ENCODE assay signal across 8 cellular contexts in the genomic region with DNA sequence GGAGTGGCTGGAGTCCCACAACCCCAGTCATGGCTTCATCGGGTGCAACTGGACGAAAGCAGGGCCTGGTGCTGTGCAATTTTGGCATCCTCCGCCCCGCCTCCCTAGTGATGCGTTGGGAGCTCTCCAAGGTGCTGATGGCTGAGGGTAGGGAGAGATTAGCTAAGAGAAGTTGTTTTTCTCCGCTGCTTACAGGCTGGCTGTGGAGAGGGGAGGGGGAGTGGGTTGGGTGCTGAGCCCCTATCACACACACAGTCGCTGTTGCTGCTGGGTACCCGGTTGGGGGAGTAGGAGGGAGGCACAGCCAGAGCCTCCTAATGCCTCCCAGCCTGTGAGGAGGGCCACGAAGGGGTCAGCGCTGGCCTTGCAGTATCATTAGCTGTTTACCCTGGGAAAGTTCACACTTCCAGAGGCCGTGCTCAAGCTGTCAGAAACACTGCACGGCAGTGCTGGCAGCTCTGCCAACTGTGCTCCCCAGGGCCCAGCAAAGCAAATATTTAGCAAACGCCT.
DNase-seq lines count a peak whose midpoint lies in the region; ATAC-seq and TF ChIP-seq lines count a peak whose summit lies in the region.

No MANE protein-coding gene starts in this region.

- H3K36me3 ChIP-seq in OCI-LY7 (ENCODE audit: insufficient read depth, low read length) (no peaks in the 10 kb centered on the region), brain microvascular endothelial cell (replicated peaks) (no peaks in the 10 kb centered on the region), liver (ENCODE audit: control insufficient read depth in 4 of 4, insufficient read depth in 3 of 4, low read depth in 1 of 4, low read length in 3 of 4) (no peaks in the 10 kb centered on the region), tibial nerve (no peaks in the 10 kb centered on the region)

- H3K9me2 ChIP-seq in OCI-LY7 (ENCODE audit: insufficient read depth, low read length) = no peaks in the 10 kb centered on the region

- no peaks in the 10 kb centered on the region for H3K9me3 ChIP-seq in OCI-LY7 (ENCODE audit: low read length)
- no peaks in the 10 kb centered on the region for H3K9me3 ChIP-seq in liver (ENCODE audit: control insufficient read depth in 4 of 4, low read length in 3 of 4)
- H3K9me3 ChIP-seq in tibial nerve = no peaks in the 10 kb centered on the region

- TF ChIP-seq CTCF in OCI-LY7 (conservative IDR thresholded peaks at IDR 0.05; ENCODE audit: low read length) (no peak), brain microvascular endothelial cell (IDR thresholded peaks at IDR 0.05; ENCODE audit: low read depth, low read length, missing control alignments) (no peak), liver (IDR thresholded peaks at IDR 0.05; ENCODE audit: low read depth, low read length, missing input control) (no peak), tibial nerve (IDR thresholded peaks at IDR 0.05) (no peak)

- BruUV-seq in OCI-LY7 (replicated peaks; lab: Mats Ljungman, UMichigan) = no TSS peak

- POLR2A ChIA-PET in OCI-LY7 (lab: Charles Lee) = interaction anchor here (0.7 to 1.4 kb wide), 2 partner anchors 12 to 24 kb away, joined by 3 to 4 read pairs; no protein-coding TSS in a partner anchor

- no peak for TF ChIP-seq POLR2A in tibial nerve (IDR thresholded peaks at IDR 0.05)

- H3K4me1 ChIP-seq in OCI-LY7 (ENCODE audit: insufficient read depth, low read length, poor library complexity, severe bottlenecking) (peaks cover 12% of the 10 kb centered on the region), liver (ENCODE audit: control insufficient read depth in 4 of 4, insufficient read depth in 4 of 4, low read length in 3 of 4) (no peaks in the 10 kb centered on the region), tibial nerve (peaks cover 0 to 11% (median 0%) of the 10 kb centered on the region in 4 donors)

- no peak overlapping the region for H2AFZ ChIP-seq in OCI-LY7 (ENCODE audit: low read length)

- peak; percentile 16 for DNase-seq in activated naive CD4-positive, alpha-beta T cell treated with Interleukin-2 at 50 U/mL for 16 hours
- no peak for DNase-seq in activated naive CD4-positive, alpha-beta T cell (lab: John Stamatoyannopoulos, UW)
- DNase-seq in OCI-LY7 (ENCODE audit: low spot score) (peak; percentile 76), brain microvascular endothelial cell (peak; percentile 5), tibial nerve (ENCODE audit: low spot score in 2 of 2) (peak; percentile 22 to 27)

- intact Hi-C loops in OCI-LY7 (cut with micrococcal nuclease; ENCODE audit: unreplicated experiment) = no loop called here

- no peak for TF ChIP-seq EP300 in tibial nerve (IDR thresholded peaks at IDR 0.05)

- H3K79me2 ChIP-seq in OCI-LY7 (ENCODE audit: insufficient read depth, low read depth, low read length) = no peaks in the 10 kb centered on the region

- in situ Hi-C loops in brain microvascular endothelial cell (cut with HindIII; ENCODE audit: low pct_ligation_motif_present, low sequenced_read_pairs) = no loop called here

- TF ChIP-seq RAD21 in liver (IDR thresholded peaks at IDR 0.05) = no peak

- H3K4me3 ChIP-seq in OCI-LY7 (ENCODE audit: low read depth, low read length, poor library complexity, severe bottlenecking) = no peak overlapping the region
- no peak overlapping the region for H3K4me3 ChIP-seq in brain microvascular endothelial cell (ENCODE audit: low read depth, low read length)
- no peak overlapping the region for H3K4me3 ChIP-seq in liver (ENCODE audit: low read depth in 1 of 3, low read length in 3 of 3)
- H3K4me3 ChIP-seq in tibial nerve = no peak overlapping the region

- CTCF ChIA-PET in OCI-LY7 (lab: Charles Lee; ENCODE audit: unreplicated experiment) = interaction anchor here (0.6 to 1.2 kb wide), 2 partner anchors 18 to 255 kb away, joined by 3 read pairs; no protein-coding TSS in a partner anchor

- 8% methylated on average over 13 of the region's 13 CpGs for WGBS in liver
- 3 to 7% methylated on average over 11 to 12 of the region's 13 CpGs for WGBS in tibial nerve, 2 donors

- 0 out of 2 replicates have a peak, but pooled peaks cover 5% of the 10 kb centered on the region for H4K20me1 ChIP-seq in OCI-LY7 (ENCODE audit: insufficient read depth, low read length)

- H3K4me2 ChIP-seq in OCI-LY7 (ENCODE audit: low read length) = peak overlapping the region; percentile 15; the same call in 1 of the 2 replicates

- H3K27me3 ChIP-seq in brain microvascular endothelial cell (replicated peaks) (no peaks in the 10 kb centered on the region), liver (ENCODE audit: control insufficient read depth in 4 of 4, insufficient read depth in 4 of 4, low read length in 3 of 4) (no peaks in the 10 kb centered on the region), tibial nerve (no peaks in the 10 kb centered on the region)

- ATAC-seq in HG03342 (IDR thresholded peaks at IDR 0.05; ENCODE audit: unreplicated experiment) = no peak
- ATAC-seq in GM18868 (IDR thresholded peaks at IDR 0.05; ENCODE audit: unreplicated experiment) = no peak

- no peak overlapping the region for H3K9ac ChIP-seq in liver (ENCODE audit: low read depth in 1 of 2, low read length in 2 of 2)

- no peak overlapping the region for H3K27ac ChIP-seq in OCI-LY7 (ENCODE audit: low read depth, low read length, poor library complexity, severe bottlenecking)
- H3K27ac ChIP-seq in brain microvascular endothelial cell = no peak overlapping the region
- no peak overlapping the region for H3K27ac ChIP-seq in liver (ENCODE audit: low read depth in 1 of 2, low read length in 2 of 2)
- H3K27ac ChIP-seq in tibial nerve = no peak overlapping the region

TF ChIP-seq in liver, 16 proteins besides CTCF, POLR2A, EP300 and RAD21:
- TF ChIP-seq, protein P1, sequence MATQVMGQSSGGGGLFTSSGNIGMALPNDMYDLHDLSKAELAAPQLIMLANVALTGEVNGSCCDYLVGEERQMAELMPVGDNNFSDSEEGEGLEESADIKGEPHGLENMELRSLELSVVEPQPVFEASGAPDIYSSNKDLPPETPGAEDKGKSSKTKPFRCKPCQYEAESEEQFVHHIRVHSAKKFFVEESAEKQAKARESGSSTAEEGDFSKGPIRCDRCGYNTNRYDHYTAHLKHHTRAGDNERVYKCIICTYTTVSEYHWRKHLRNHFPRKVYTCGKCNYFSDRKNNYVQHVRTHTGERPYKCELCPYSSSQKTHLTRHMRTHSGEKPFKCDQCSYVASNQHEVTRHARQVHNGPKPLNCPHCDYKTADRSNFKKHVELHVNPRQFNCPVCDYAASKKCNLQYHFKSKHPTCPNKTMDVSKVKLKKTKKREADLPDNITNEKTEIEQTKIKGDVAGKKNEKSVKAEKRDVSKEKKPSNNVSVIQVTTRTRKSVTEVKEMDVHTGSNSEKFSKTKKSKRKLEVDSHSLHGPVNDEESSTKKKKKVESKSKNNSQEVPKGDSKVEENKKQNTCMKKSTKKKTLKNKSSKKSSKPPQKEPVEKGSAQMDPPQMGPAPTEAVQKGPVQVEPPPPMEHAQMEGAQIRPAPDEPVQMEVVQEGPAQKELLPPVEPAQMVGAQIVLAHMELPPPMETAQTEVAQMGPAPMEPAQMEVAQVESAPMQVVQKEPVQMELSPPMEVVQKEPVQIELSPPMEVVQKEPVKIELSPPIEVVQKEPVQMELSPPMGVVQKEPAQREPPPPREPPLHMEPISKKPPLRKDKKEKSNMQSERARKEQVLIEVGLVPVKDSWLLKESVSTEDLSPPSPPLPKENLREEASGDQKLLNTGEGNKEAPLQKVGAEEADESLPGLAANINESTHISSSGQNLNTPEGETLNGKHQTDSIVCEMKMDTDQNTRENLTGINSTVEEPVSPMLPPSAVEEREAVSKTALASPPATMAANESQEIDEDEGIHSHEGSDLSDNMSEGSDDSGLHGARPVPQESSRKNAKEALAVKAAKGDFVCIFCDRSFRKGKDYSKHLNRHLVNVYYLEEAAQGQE (IDR thresholded peaks at IDR 0.05) = peak; percentile 99
- TF ChIP-seq ZBTB33 (IDR thresholded peaks at IDR 0.05) = no peak

Comparison
In these comparisons a context has a peak if more than half of its experiments do, and no peak if none do; other contexts are left out.
1. DNase-seq: peak in activated naive CD4-positive, alpha-beta T cell treated with Interleukin-2 at 50 U/mL for 16 hours (single experiment), OCI-LY7 (single experiment), brain microvascular endothelial cell (single experiment) and tibial nerve (2 of 2); none in activated naive CD4-positive, alpha-beta T cell (0 of 4).